In the genomic region with DNA sequence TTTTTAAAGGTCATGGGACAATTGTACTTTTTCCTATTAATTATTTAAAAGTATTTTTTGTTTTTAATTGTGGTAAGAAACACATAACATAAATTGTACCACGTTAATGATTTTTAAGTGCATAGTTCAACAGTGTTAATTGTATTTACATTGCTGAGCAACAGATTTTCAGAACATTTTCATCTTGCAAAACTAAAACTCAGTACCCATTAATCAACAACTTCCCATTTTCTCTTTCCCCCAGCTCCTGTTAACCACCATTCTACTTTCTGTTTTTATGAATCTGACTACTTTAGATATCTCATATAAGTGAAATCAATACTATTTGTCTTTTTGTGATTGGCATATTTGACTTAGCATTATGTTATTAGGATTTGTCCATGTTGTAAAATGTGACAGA, we compare ENCODE assay signal across 23 cellular contexts.
DNase-seq lines count a peak whose midpoint lies in the region; ATAC-seq, FAIRE-seq and TF ChIP-seq lines count a peak whose summit lies in the region.
"Had no signal": no experiment of that assay in that cellular context is flagged by ENCODE, and none has a peak within 500 bp of the region (broad histone marks: within the 10 kb centered on the region; RNA-seq: fewer than 3 reads in every experiment).

No MANE protein-coding gene starts in this region.

- no peak for TF ChIP-seq CTCF in Caco-2 (IDR thresholded peaks at IDR 0.05; ENCODE audit: insufficient read depth in 1 of 2, low read depth in 1 of 2, low read length in 1 of 2, severe bottlenecking in 1 of 2, unreplicated experiment in 1 of 2)

- no peaks in the 10 kb centered on the region for H3K9me3 ChIP-seq in Caco-2
- H3K9me3 ChIP-seq: BLaER1 had no signal

- no peaks in the 10 kb centered on the region for H3K9me3 Mint-ChIP-seq in Caco-2 (ENCODE audit: unreplicated experiment)
- H3K9me3 Mint-ChIP-seq: H9; T-helper 1 cell treated with Interleukin-12 subunit alpha and Interleukin-12 subunit beta and Interleukin-4 antibody, amounts not matched to agents 30 μg/mL and 1 μg/mL, for 36 hours had no signal

- CTCF ChIA-PET in Caco-2 (lab: Charles Lee): no interaction called here

- H3K27me3 Mint-ChIP-seq in Caco-2 (ENCODE audit: insufficient read depth, unreplicated experiment): no peaks in the 10 kb centered on the region
- H3K27me3 Mint-ChIP-seq: CD4-positive, alpha-beta T cell had no signal

- ATAC-seq in GM18867 (IDR thresholded peaks at IDR 0.05; ENCODE audit: unreplicated experiment) (peak; percentile 44), GM21786 (IDR thresholded peaks at IDR 0.05; ENCODE audit: unreplicated experiment) (peak; percentile 35), HG03520 (IDR thresholded peaks at IDR 0.05; ENCODE audit: unreplicated experiment) (no peak)

- no peak overlapping the region for H3K27ac Mint-ChIP-seq in Caco-2 (ENCODE audit: unreplicated experiment)
- H3K27ac Mint-ChIP-seq: CD4-positive, alpha-beta T cell; H9; HFFc6; T-helper 1 cell treated with Interleukin-12 subunit alpha and Interleukin-12 subunit beta and Interleukin-4 antibody, amounts not matched to agents 30 μg/mL and 1 μg/mL, for 36 hours had no signal

- POLR2A ChIA-PET in Caco-2 (lab: Charles Lee): no interaction called here

- no peaks in the 10 kb centered on the region for H3K36me3 ChIP-seq in Caco-2 (ENCODE audit: control insufficient read depth, insufficient read depth, low read length)
- H3K36me3 ChIP-seq: BLaER1 had no signal

- no peak overlapping the region for H3K4me3 Mint-ChIP-seq in Caco-2 (ENCODE audit: unreplicated experiment)
- H3K4me3 Mint-ChIP-seq: CD4-positive, alpha-beta T cell; H9; HFFc6; T-helper 1 cell treated with Interleukin-12 subunit alpha and Interleukin-12 subunit beta and Interleukin-4 antibody, amounts not matched to agents 30 μg/mL and 1 μg/mL, for 36 hours had no signal

- no peaks in the 10 kb centered on the region for H3K27me3 ChIP-seq in Caco-2 (replicated peaks; ENCODE audit: control insufficient read depth, insufficient read depth, low read length)
- H3K27me3 ChIP-seq: BLaER1 had no signal

- no peak overlapping the region for H3K4me3 ChIP-seq in Caco-2 (ENCODE audit: low read depth, low read length)
- H3K4me3 ChIP-seq: BLaER1 had no signal

- peak; percentile 18 for FAIRE-seq in RCC 7860 (lab: Jason Lieb, UNC)
- FAIRE-seq: GM12891 had no signal

- no peaks in the 10 kb centered on the region for H3K36me3 Mint-ChIP-seq in Caco-2 (ENCODE audit: insufficient read depth, unreplicated experiment)

- no TSS peak for BruUV-seq in Caco-2 (replicated peaks; lab: Mats Ljungman, UMichigan)

- intact Hi-C loops in Caco-2 (cut with micrococcal nuclease; ENCODE audit: unreplicated experiment): no loop called here

- no peak for DNase-seq in RCC 7860 (ENCODE audit: low spot score)
- no peak for DNase-seq in Caco-2
- no peak for DNase-seq in NCI-H1694 (lab: John Stamatoyannopoulos, UW)
- no peak for DNase-seq in NCI-H2107 treated with DMSO at 0.1 percent for 48 hours (lab: John Stamatoyannopoulos, UW; ENCODE audit: unreplicated experiment)
- DNase-seq: CD4-positive, alpha-beta T cell; COR-L47; DND-41; H9; HFFc6; Karpas-422; MV-4-11; NCI-H1105 treated with DMSO at 0.1 percent for 48 hours; NCI-H2081 treated with DMSO at 0.1 percent for 48 hours; NCI-H446; NCI-H526; RPMI8226; SHP77 had no signal

- H3K4me1 ChIP-seq in Caco-2: no peaks in the 10 kb centered on the region
- H3K4me1 ChIP-seq: BLaER1 had no signal

- H3K4me1 Mint-ChIP-seq in Caco-2 (ENCODE audit: low read depth, unreplicated experiment): no peaks in the 10 kb centered on the region
- H3K4me1 Mint-ChIP-seq: H9 had no signal
